ENCODE assay signal across 8 cellular contexts in the genomic region with DNA sequence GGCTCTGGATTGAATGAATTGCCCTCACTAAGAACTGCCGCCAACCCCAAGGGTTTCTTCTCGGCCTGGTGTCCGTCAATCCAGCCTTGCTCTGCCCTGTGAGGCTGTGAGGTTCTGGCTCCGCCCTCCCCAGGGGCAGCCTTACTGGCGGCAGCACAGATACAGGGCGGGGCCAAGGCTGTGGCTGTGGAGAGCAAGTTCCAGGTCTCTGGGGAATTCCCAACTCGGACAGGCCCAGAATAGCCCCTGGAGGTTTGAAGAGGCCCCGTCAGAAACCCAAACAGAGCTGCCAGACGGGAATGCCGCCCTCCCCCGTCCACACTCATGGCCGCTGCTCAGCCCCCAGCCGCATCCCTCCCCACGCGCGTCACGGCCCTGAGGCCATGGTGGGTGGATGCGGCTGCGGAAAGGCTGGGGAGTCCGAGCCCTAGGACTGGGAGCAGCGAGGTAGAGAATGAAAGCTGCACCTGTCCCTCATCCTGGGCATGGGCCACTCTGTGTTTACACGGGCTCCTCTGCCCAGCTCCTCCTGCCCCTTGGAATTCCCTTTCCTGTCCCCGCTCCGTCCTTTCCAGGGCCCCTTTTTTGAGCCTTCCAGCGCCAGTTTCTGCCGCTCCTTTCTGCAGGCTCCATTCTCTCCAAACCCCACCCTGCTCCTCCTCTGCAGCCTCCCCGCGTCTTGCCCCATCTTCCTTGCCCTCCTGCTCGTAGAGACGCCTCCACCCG. TPM values are rescaled to one million over a fixed set of nuclear protein-coding genes. Genes with fewer than 3 reads are reported as not detected.
A peak's percentile ranks its signal among the peaks of the same experiment; 100 is the strongest.
DNase-seq lines count a peak whose midpoint lies in the region; ATAC-seq and TF ChIP-seq lines count a peak whose summit lies in the region.

No MANE protein-coding gene starts in this region.

- no peaks in the 10 kb centered on the region for H3K9me3 Mint-ChIP-seq in activated CD8-positive, alpha-beta T cell treated with anti-CD3 and anti-CD28 coated beads, Interleukin-2, amount 10 ng/mL, durations not matched to agents 7 days and 5 days (ENCODE audit: insufficient read depth)
- H3K9me3 Mint-ChIP-seq in endothelial cell (ENCODE audit: unreplicated experiment) (no peaks in the 10 kb centered on the region), memory B cell (no peaks in the 10 kb centered on the region)

- CTCF ChIA-PET in activated CD8-positive, alpha-beta T cell treated with anti-CD3 and anti-CD28 coated beads, Interleukin-2, amount 10 ng/mL, durations not matched to agents 7 days and 5 days (lab: Charles Lee), result interaction anchor here (2.0 to 3.9 kb wide), 2 partner anchors 37 to 111 kb away, joined by 8 to 12 read pairs; no protein-coding TSS in a partner anchor

- ATAC-seq in HG03354 (IDR thresholded peaks at IDR 0.05; ENCODE audit: poor library complexity, severe bottlenecking, unreplicated experiment), result peak; percentile 30
- peak; percentile 28 for ATAC-seq in activated CD8-positive, alpha-beta T cell treated with anti-CD3 and anti-CD28 coated beads, Interleukin-2, amount 10 ng/mL, durations not matched to agents 7 days and 5 days
- peak; percentile 11 for ATAC-seq in memory B cell (ENCODE audit: low read depth)
- ATAC-seq in HG03378 (IDR thresholded peaks at IDR 0.05; ENCODE audit: unreplicated experiment), result no peak

- H3K27ac Mint-ChIP-seq in activated CD8-positive, alpha-beta T cell treated with anti-CD3 and anti-CD28 coated beads, Interleukin-2, amount 10 ng/mL, durations not matched to agents 7 days and 5 days, result peak overlapping the region; percentile 77
- H3K27ac Mint-ChIP-seq in endothelial cell (ENCODE audit: unreplicated experiment), result peak overlapping the region; percentile 32
- H3K27ac Mint-ChIP-seq in memory B cell, result peak overlapping the region; percentile 35

- peaks cover 38% of the 10 kb centered on the region for H3K36me3 Mint-ChIP-seq in activated CD8-positive, alpha-beta T cell treated with anti-CD3 and anti-CD28 coated beads, Interleukin-2, amount 10 ng/mL, durations not matched to agents 7 days and 5 days (ENCODE audit: low read depth)
- H3K36me3 Mint-ChIP-seq in endothelial cell (ENCODE audit: low read depth, unreplicated experiment) (peaks cover 9% of the 10 kb centered on the region), memory B cell (peaks cover 8% of the 10 kb centered on the region)

- TF ChIP-seq CTCF in GM12865 (IDR thresholded peaks at IDR 0.05; ENCODE audit: insufficient read depth, low read depth, low read length, missing control alignments) (no peak), endothelial cell (IDR thresholded peaks at IDR 0.05; ENCODE audit: unreplicated experiment) (no peak)

- H3K4me3 ChIP-seq in GM12865 (ENCODE audit: low read depth, low read length), result peak overlapping the region; percentile 45

- POLR2A ChIA-PET in activated CD8-positive, alpha-beta T cell treated with anti-CD3 and anti-CD28 coated beads, Interleukin-2, amount 10 ng/mL, durations not matched to agents 7 days and 5 days (lab: Charles Lee), result interaction anchor here (0.8 to 2.0 kb wide), 3 partner anchors 9 to 21 kb away, joined by 4 to 5 read pairs (median 4); partner anchors contain the start of gene KIF22

- DNase-seq in GM12865 (ENCODE audit: low read depth) (peak; percentile 95), NCI-H748 treated with DMSO at 0.1 percent for 48 hours (lab: John Stamatoyannopoulos, UW) (peak; percentile 67), endothelial cell (ENCODE audit: low spot score) (peak; percentile 86), memory B cell (ENCODE audit: low spot score in 2 of 2) (peak in 1 of 2 donors; percentile 51)
- DNase-seq in activated CD8-positive, alpha-beta T cell treated with anti-CD3 and anti-CD28 coated beads, Interleukin-2, amount 10 ng/mL, durations not matched to agents 7 days and 5 days, result peak; percentile 82
- peak; percentile 76 to 83 for DNase-seq in stimulated activated CD8-positive, alpha-beta memory T cell treated with anti-CD3 and anti-CD28 coated beads, Interleukin-15, amount 100 ng/mL, for 48 hours (ENCODE audit: low read depth in 2 of 2)

- H3K4me1 Mint-ChIP-seq in activated CD8-positive, alpha-beta T cell treated with anti-CD3 and anti-CD28 coated beads, Interleukin-2, amount 10 ng/mL, durations not matched to agents 7 days and 5 days (ENCODE audit: low read depth), result peaks cover 65% of the 10 kb centered on the region
- peaks cover 53% of the 10 kb centered on the region for H3K4me1 Mint-ChIP-seq in endothelial cell (ENCODE audit: unreplicated experiment)
- peaks cover 42% of the 10 kb centered on the region for H3K4me1 Mint-ChIP-seq in memory B cell

- H3K27me3 Mint-ChIP-seq in activated CD8-positive, alpha-beta T cell treated with anti-CD3 and anti-CD28 coated beads, Interleukin-2, amount 10 ng/mL, durations not matched to agents 7 days and 5 days (ENCODE audit: low read depth), result peaks cover 8% of the 10 kb centered on the region
- peaks cover 31% of the 10 kb centered on the region for H3K27me3 Mint-ChIP-seq in endothelial cell (ENCODE audit: unreplicated experiment)
- H3K27me3 Mint-ChIP-seq in memory B cell, result peaks cover 3% of the 10 kb centered on the region

- H3K4me3 Mint-ChIP-seq in activated CD8-positive, alpha-beta T cell treated with anti-CD3 and anti-CD28 coated beads, Interleukin-2, amount 10 ng/mL, durations not matched to agents 7 days and 5 days, result peak overlapping the region; percentile 90
- H3K4me3 Mint-ChIP-seq in endothelial cell (ENCODE audit: unreplicated experiment) (peak overlapping the region; percentile 86), memory B cell (peak overlapping the region; percentile 92)

RNA-seq across cellular contexts. Expression of gene PRRT2, which starts 0.7 kb away (rescaled TPM):
- under 1 TPM; 0.16 to 0.83 TPM for total RNA-seq in activated CD8-positive, alpha-beta T cell treated with anti-CD3 and anti-CD28 coated beads, Interleukin-2, amount 10 ng/mL, durations not matched to agents 7 days and 5 days
- total RNA-seq in endothelial cell (ENCODE audit: unreplicated experiment), result 15.0 TPM

RNA-seq across cellular contexts. Expression of gene PAGR1, which starts 4.6 kb away (rescaled TPM):
- 10 to 100 TPM; 39.1 TPM for total RNA-seq in activated CD8-positive, alpha-beta T cell treated with anti-CD3 and anti-CD28 coated beads, Interleukin-2, amount 10 ng/mL, durations not matched to agents 7 days and 5 days
- total RNA-seq in endothelial cell (ENCODE audit: unreplicated experiment), result 38.6 TPM

RNA-seq across cellular contexts. Expression of gene MAZ, which starts 5.0 kb away (rescaled TPM):
- 100 to 1,000 TPM; 455 to 494 TPM for total RNA-seq in activated CD8-positive, alpha-beta T cell treated with anti-CD3 and anti-CD28 coated beads, Interleukin-2, amount 10 ng/mL, durations not matched to agents 7 days and 5 days
- total RNA-seq in endothelial cell (ENCODE audit: unreplicated experiment), result 407 TPM

RNA-seq across cellular contexts. Expression of gene MVP, which starts 8.9 kb away (rescaled TPM):
- total RNA-seq in activated CD8-positive, alpha-beta T cell treated with anti-CD3 and anti-CD28 coated beads, Interleukin-2, amount 10 ng/mL, durations not matched to agents 7 days and 5 days, result 100 to 1,000 TPM; 122 to 125 TPM
- 2.0 TPM for total RNA-seq in endothelial cell (ENCODE audit: unreplicated experiment)

RNA-seq across cellular contexts. Expression of gene KIF22, which starts 20.8 kb away (rescaled TPM):
- total RNA-seq in activated CD8-positive, alpha-beta T cell treated with anti-CD3 and anti-CD28 coated beads, Interleukin-2, amount 10 ng/mL, durations not matched to agents 7 days and 5 days, result 100 to 1,000 TPM; 229 to 233 TPM
- total RNA-seq in endothelial cell (ENCODE audit: unreplicated experiment), result 40.7 TPM
